17 cellular contexts compared by ENCODE assay signal in the genomic region with DNA sequence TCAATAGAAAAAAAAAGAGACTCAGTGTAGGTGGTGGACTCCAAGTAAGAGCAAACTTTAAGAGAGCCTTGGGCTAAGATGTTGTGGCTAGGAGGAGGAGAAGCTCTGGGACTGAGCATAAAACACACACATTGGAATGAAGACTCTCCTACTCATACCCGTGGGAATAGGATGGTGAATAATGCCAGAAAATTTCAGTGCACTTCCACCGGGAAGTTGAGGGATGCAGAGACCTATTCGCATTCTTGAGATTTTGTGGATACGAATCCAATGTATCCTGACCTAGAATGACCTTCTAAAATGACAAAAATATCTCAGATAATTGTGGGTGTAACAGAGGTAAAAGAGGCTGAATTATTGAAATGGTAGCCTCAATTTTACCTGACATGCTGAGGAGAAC.
DNase-seq lines count a peak whose midpoint lies in the region; ATAC-seq and TF ChIP-seq lines count a peak whose summit lies in the region.
"Had no signal": no experiment of that assay in that cellular context is flagged by ENCODE, and none has a peak within 500 bp of the region (broad histone marks: within the 10 kb centered on the region; RNA-seq: fewer than 3 reads in every experiment).

No MANE protein-coding gene starts in this region.

- H3K36me3 Mint-ChIP-seq in naive thymus-derived CD4-positive, alpha-beta T cell = no peaks in the 10 kb centered on the region

- H3K4me1 ChIP-seq in naive thymus-derived CD4-positive, alpha-beta T cell (ENCODE audit: control insufficient read depth in 2 of 2, insufficient read depth in 2 of 2, low read length in 2 of 2) = no peaks in the 10 kb centered on the region
- H3K4me1 ChIP-seq: A549, lower lobe of right lung had no signal

- no peaks in the 10 kb centered on the region for H3K27me3 ChIP-seq in naive thymus-derived CD4-positive, alpha-beta T cell (ENCODE audit: control insufficient read depth in 2 of 2, insufficient read depth in 2 of 2, low read length in 2 of 2)

- no peaks in the 10 kb centered on the region for H3K4me1 Mint-ChIP-seq in naive thymus-derived CD4-positive, alpha-beta T cell
- H3K4me1 Mint-ChIP-seq: neural crest cell; stimulated activated naive CD8-positive, alpha-beta T cell treated with anti-CD3 and anti-CD28 coated beads, Interleukin-15, amount 100 ng/mL, for 72 hours had no signal

- POLR2A ChIA-PET in AG04449 (lab: Yijun Ruan, JAX) = no interaction called here
- POLR2A ChIA-PET in naive thymus-derived CD4-positive, alpha-beta T cell (lab: Charles Lee) = no interaction called here

- H3K9me3 Mint-ChIP-seq in naive thymus-derived CD4-positive, alpha-beta T cell = peaks cover 0 to 3% (median 0%) of the 10 kb centered on the region in 11 donors
- H3K9me3 Mint-ChIP-seq: neural crest cell had no signal

- intact Hi-C loops in naive thymus-derived CD4-positive, alpha-beta T cell (cut with micrococcal nuclease) = no loop called here

- in situ Hi-C loops in astrocyte of the spinal cord (cut with HindIII; ENCODE audit: low sequenced_read_pairs) (no loop called here), GM13976 (cut with MboI; ENCODE audit: low sequenced_read_pairs, unreplicated experiment) (no loop called here)

- no peaks in the 10 kb centered on the region for H3K36me3 ChIP-seq in naive thymus-derived CD4-positive, alpha-beta T cell (ENCODE audit: control insufficient read depth in 2 of 3, insufficient read depth in 3 of 3, low read length in 3 of 3)
- H3K36me3 ChIP-seq: lower lobe of right lung had no signal

- no peaks in the 10 kb centered on the region for H3K9me3 ChIP-seq in naive thymus-derived CD4-positive, alpha-beta T cell (ENCODE audit: control insufficient read depth in 2 of 3, low read length in 3 of 3)
- H3K9me3 ChIP-seq: A549, lower lobe of right lung had no signal

- TF ChIP-seq CTCF in AG04449 (IDR thresholded peaks at IDR 0.05; ENCODE audit: insufficient read depth, low read length, missing control alignments) = no peak
- no peak for TF ChIP-seq CTCF in astrocyte of the spinal cord (IDR thresholded peaks at IDR 0.05; ENCODE audit: low read depth, low read length)
- TF ChIP-seq CTCF in GM13976 (IDR thresholded peaks at IDR 0.05; ENCODE audit: borderline replicate concordance, control extremely low read depth, extremely low read depth, insufficient read depth, missing control alignments) = no peak

- CTCF ChIA-PET in AG04449 (lab: Yijun Ruan, JAX) = no interaction called here
- CTCF ChIA-PET in naive thymus-derived CD4-positive, alpha-beta T cell (lab: Charles Lee) = no interaction called here

- no peak overlapping the region for H3K27ac ChIP-seq in naive thymus-derived CD4-positive, alpha-beta T cell (ENCODE audit: low read depth, low read length)
- H3K27ac ChIP-seq: A549, lower lobe of right lung had no signal

- ATAC-seq in naive thymus-derived CD4-positive, alpha-beta T cell = no peak
- ATAC-seq in GM19324 (IDR thresholded peaks at IDR 0.05; ENCODE audit: low FRiP score, unreplicated experiment) = no peak
- ATAC-seq: A549; lower lobe of right lung; stimulated activated naive CD8-positive, alpha-beta T cell treated with anti-CD3 and anti-CD28 coated beads, Interleukin-15, amount 100 ng/mL, for 72 hours had no signal

- no peak overlapping the region for H3K27ac Mint-ChIP-seq in naive thymus-derived CD4-positive, alpha-beta T cell
- H3K27ac Mint-ChIP-seq: stimulated activated naive CD8-positive, alpha-beta T cell treated with anti-CD3 and anti-CD28 coated beads, Interleukin-15, amount 100 ng/mL, for 72 hours had no signal

- H3K27me3 Mint-ChIP-seq in naive thymus-derived CD4-positive, alpha-beta T cell = no peaks in the 10 kb centered on the region
- H3K27me3 Mint-ChIP-seq: stimulated activated naive CD8-positive, alpha-beta T cell treated with anti-CD3 and anti-CD28 coated beads, Interleukin-15, amount 100 ng/mL, for 72 hours had no signal

- no peak overlapping the region for H3K4me3 Mint-ChIP-seq in naive thymus-derived CD4-positive, alpha-beta T cell
- H3K4me3 Mint-ChIP-seq: neural crest cell; stimulated activated naive CD8-positive, alpha-beta T cell treated with anti-CD3 and anti-CD28 coated beads, Interleukin-15, amount 100 ng/mL, for 72 hours had no signal

- H3K4me3 ChIP-seq in AG04449 (ENCODE audit: low read depth, low read length) = no peak overlapping the region
- no peak overlapping the region for H3K4me3 ChIP-seq in astrocyte of the spinal cord (ENCODE audit: low read depth, low read length)
- H3K4me3 ChIP-seq in naive thymus-derived CD4-positive, alpha-beta T cell (ENCODE audit: low read length) = no peak overlapping the region
- H3K4me3 ChIP-seq: A549, lower lobe of right lung had no signal

- DNase-seq in AG04449 (ENCODE audit: low read depth, low spot score) (peak; percentile 81), HT1080 (ENCODE audit: low read depth) (peak; percentile 80), astrocyte of the spinal cord (ENCODE audit: low read depth, low spot score) (peak; percentile 70), hepatic stellate cell (ENCODE audit: low spot score) (peak; percentile 45), GM13976 (ENCODE audit: low spot score) (no peak)
- no peak for DNase-seq in activated naive CD4-positive, alpha-beta T cell treated with Interleukin-2 at 50 U/mL for 16 hours
- DNase-seq in naive thymus-derived CD4-positive, alpha-beta T cell = no peak
- DNase-seq: central memory CD4-positive, alpha-beta T cell; H7; hippocampal formation; lower lobe of right lung; NCI-H1105 treated with DMSO at 0.1 percent for 48 hours; NCI-H446; stimulated activated naive CD8-positive, alpha-beta T cell treated with anti-CD3 and anti-CD28 coated beads, Interleukin-15, amount 100 ng/mL, for 72 hours had no signal

Comparison
In these comparisons a context has a peak if more than half of its experiments do, and no peak if none do; other contexts are left out.
1. DNase-seq: peak in AG04449 (single experiment), HT1080 (single experiment), astrocyte of the spinal cord (single experiment) and hepatic stellate cell (single experiment); none in activated naive CD4-positive, alpha-beta T cell treated with Interleukin-2 at 50 U/mL for 16 hours (single experiment), GM13976 (single experiment) and naive thymus-derived CD4-positive, alpha-beta T cell (0 of 9).